8 cellular contexts compared by ENCODE assay signal in genomic region chr4:168076989-168077725, GRCh38. TPM values are rescaled to one million over a fixed set of nuclear protein-coding genes. Genes with fewer than 3 reads are reported as not detected.
DNase-seq lines count a peak whose midpoint lies in the region; ATAC-seq lines count a peak whose summit lies in the region.

No MANE protein-coding gene starts in this region.

- H3K4me1 Mint-ChIP-seq in activated T-helper 2 cell treated with anti-CD3 and anti-CD28 coated beads, Interferon-gamma antibody, Interleukin-2, Interleukin-4, amounts not matched to agents 10 μg/mL and 5 μg/mL and 100 μg/mL, durations not matched to agents 14 hours and 24 hours and 36 hours (ENCODE audit: low read depth): no peaks in the 10 kb centered on the region

- no peaks in the 10 kb centered on the region for H3K27me3 Mint-ChIP-seq in activated T-helper 2 cell treated with anti-CD3 and anti-CD28 coated beads, Interferon-gamma antibody, Interleukin-2, Interleukin-4, amounts not matched to agents 10 μg/mL and 5 μg/mL and 100 μg/mL, durations not matched to agents 14 hours and 24 hours and 36 hours (ENCODE audit: low read depth)

- no peaks in the 10 kb centered on the region for H3K9me3 Mint-ChIP-seq in activated T-helper 2 cell treated with anti-CD3 and anti-CD28 coated beads, Interferon-gamma antibody, Interleukin-2, Interleukin-4, amounts not matched to agents 10 μg/mL and 5 μg/mL and 100 μg/mL, durations not matched to agents 14 hours and 24 hours and 36 hours

- H3K27ac Mint-ChIP-seq in activated T-helper 2 cell treated with anti-CD3 and anti-CD28 coated beads, Interferon-gamma antibody, Interleukin-2, Interleukin-4, amounts not matched to agents 10 μg/mL and 5 μg/mL and 100 μg/mL, durations not matched to agents 14 hours and 24 hours and 36 hours: no peak overlapping the region

- no peaks in the 10 kb centered on the region for H3K36me3 Mint-ChIP-seq in activated T-helper 2 cell treated with anti-CD3 and anti-CD28 coated beads, Interferon-gamma antibody, Interleukin-2, Interleukin-4, amounts not matched to agents 10 μg/mL and 5 μg/mL and 100 μg/mL, durations not matched to agents 14 hours and 24 hours and 36 hours (ENCODE audit: low read depth)

- no peak overlapping the region for H3K4me3 Mint-ChIP-seq in activated T-helper 2 cell treated with anti-CD3 and anti-CD28 coated beads, Interferon-gamma antibody, Interleukin-2, Interleukin-4, amounts not matched to agents 10 μg/mL and 5 μg/mL and 100 μg/mL, durations not matched to agents 14 hours and 24 hours and 36 hours (ENCODE audit: low read depth)

- ATAC-seq in GM19455 (IDR thresholded peaks at IDR 0.05; ENCODE audit: unreplicated experiment) (peak; percentile 84), HG03432 (IDR thresholded peaks at IDR 0.05; ENCODE audit: unreplicated experiment) (peak; percentile 80)

- DNase-seq in Daoy (ENCODE audit: low read depth) (peak; percentile 38), NCI-H82 (lab: John Stamatoyannopoulos, UW) (peak; percentile 72), head of caudate nucleus (peak; percentile 2 to 88 (median 63)), putamen (ENCODE audit: low spot score) (peak; percentile 34), T1000 (lab: John Stamatoyannopoulos, UW) (no peak)
- peak; percentile 8 for DNase-seq in activated T-helper 2 cell treated with anti-CD3 and anti-CD28 coated beads, Interferon-gamma antibody, Interleukin-2, Interleukin-4, amounts not matched to agents 10 μg/mL and 5 μg/mL and 100 μg/mL, durations not matched to agents 14 hours and 24 hours and 36 hours (ENCODE audit: low spot score)

- intact Hi-C loops in activated T-helper 2 cell treated with anti-CD3 and anti-CD28 coated beads, Interferon-gamma antibody, Interleukin-2, Interleukin-4, amounts not matched to agents 10 μg/mL and 5 μg/mL and 100 μg/mL, durations not matched to agents 14 hours and 24 hours and 36 hours (cut with micrococcal nuclease): loop anchor here (2.0 kb wide), 1 partner anchor 1056 kb away; no protein-coding TSS in a partner anchor
- intact Hi-C loops in head of caudate nucleus (cut with DNase I): no loop called here

RNA-seq across cellular contexts. Expression of gene ANXA10, which starts 15.2 kb away (rescaled TPM):
- 0.48 and 4.3 TPM in 2 replicates for total RNA-seq in Daoy (2014; rRNA removed; shearing (Covaris generic))
- not detected in 2 replicates for total RNA-seq in activated T-helper 2 cell treated with anti-CD3 and anti-CD28 coated beads, Interferon-gamma antibody, Interleukin-2, Interleukin-4, amounts not matched to agents 10 μg/mL and 5 μg/mL and 100 μg/mL, durations not matched to agents 14 hours and 24 hours and 36 hours
